In genomic region chr22:47053865-47054185, GRCh38 we compare ENCODE assay signal across 14 cellular contexts.
DNase-seq lines count a peak whose midpoint lies in the region; ATAC-seq and TF ChIP-seq lines count a peak whose summit lies in the region.
"Had no signal": no experiment of that assay in that cellular context is flagged by ENCODE, and none has a peak within 500 bp of the region (broad histone marks: within the 10 kb centered on the region; RNA-seq: fewer than 3 reads in every experiment).

No MANE protein-coding gene starts in this region.

- H3K27ac Mint-ChIP-seq in Caco-2 (ENCODE audit: unreplicated experiment) (peak overlapping the region; percentile 8), endothelial cell (ENCODE audit: unreplicated experiment) (peak overlapping the region; percentile 5), nephron progenitor cell (peak overlapping the region; percentile 79)

- H3K27me3 ChIP-seq in Caco-2 (replicated peaks; ENCODE audit: control insufficient read depth, insufficient read depth, low read length), result no peaks in the 10 kb centered on the region
- H3K27me3 ChIP-seq in esophagus muscularis mucosa, result no peaks in the 10 kb centered on the region
- H3K27me3 ChIP-seq: ovary had no signal

- H3K36me3 Mint-ChIP-seq in Caco-2 (ENCODE audit: insufficient read depth, unreplicated experiment), result peaks cover 9% of the 10 kb centered on the region
- peaks cover 12% of the 10 kb centered on the region for H3K36me3 Mint-ChIP-seq in endothelial cell (ENCODE audit: low read depth, unreplicated experiment)
- no peaks in the 10 kb centered on the region for H3K36me3 Mint-ChIP-seq in nephron progenitor cell (ENCODE audit: low read depth)

- no peak for ATAC-seq in GM21381 (IDR thresholded peaks at IDR 0.05; ENCODE audit: unreplicated experiment)
- ATAC-seq: activated CD4-positive, CD25-positive, alpha-beta regulatory T cell treated with anti-CD3 and anti-CD28 coated beads, Interleukin-2, amount 50 U/mL, for 24 hours; stimulated activated naive B cell treated with anti-CD40 and anti-IgM and Interleukin-4, amounts not matched to agents 10 μg/mL and 1 μg/mL and 100 μg/mL, for 72 hours had no signal

- POLR2A ChIA-PET in Caco-2 (lab: Charles Lee), result no interaction called here

- H3K4me3 ChIP-seq in Caco-2 (ENCODE audit: low read depth, low read length), result no peak overlapping the region
- no peak overlapping the region for H3K4me3 ChIP-seq in esophagus muscularis mucosa
- H3K4me3 ChIP-seq: ovary had no signal

- H3K36me3 ChIP-seq in Caco-2 (ENCODE audit: control insufficient read depth, insufficient read depth, low read length) (no peaks in the 10 kb centered on the region), esophagus muscularis mucosa (peaks cover 0 to 13% (median 11%) of the 10 kb centered on the region in 4 donors)
- H3K36me3 ChIP-seq: ovary had no signal

- H3K9me3 Mint-ChIP-seq in Caco-2 (ENCODE audit: unreplicated experiment), result no peaks in the 10 kb centered on the region
- no peaks in the 10 kb centered on the region for H3K9me3 Mint-ChIP-seq in endothelial cell (ENCODE audit: unreplicated experiment)
- H3K9me3 Mint-ChIP-seq in nephron progenitor cell, result no peaks in the 10 kb centered on the region
- H3K9me3 Mint-ChIP-seq: central memory CD8-positive, alpha-beta T cell; stimulated activated naive B cell treated with anti-CD40 and anti-IgM and Interleukin-4, amounts not matched to agents 10 μg/mL and 1 μg/mL and 100 μg/mL, for 72 hours had no signal

- no peaks in the 10 kb centered on the region for H3K27me3 Mint-ChIP-seq in Caco-2 (ENCODE audit: insufficient read depth, unreplicated experiment)
- H3K27me3 Mint-ChIP-seq in endothelial cell (ENCODE audit: unreplicated experiment), result peaks cover 6% of the 10 kb centered on the region
- H3K27me3 Mint-ChIP-seq in nephron progenitor cell (ENCODE audit: low read depth, poor library complexity), result peaks cover 3% of the 10 kb centered on the region
- H3K27me3 Mint-ChIP-seq: central memory CD8-positive, alpha-beta T cell; stimulated activated naive B cell treated with anti-CD40 and anti-IgM and Interleukin-4, amounts not matched to agents 10 μg/mL and 1 μg/mL and 100 μg/mL, for 72 hours had no signal

- H3K4me1 ChIP-seq in Caco-2 (no peaks in the 10 kb centered on the region), esophagus muscularis mucosa (no peaks in the 10 kb centered on the region)

- TF ChIP-seq EP300 in esophagus muscularis mucosa (IDR thresholded peaks at IDR 0.05), result no peak

- 92% methylated on average over 7 of the region's 7 CpGs for WGBS in esophagus muscularis mucosa

- CTCF ChIA-PET in Caco-2 (lab: Charles Lee), result no interaction called here

- DNase-seq in Caco-2, result no peak
- peak; percentile 11 for DNase-seq in M059J (ENCODE audit: low read depth)
- DNase-seq in endothelial cell (ENCODE audit: low spot score), result no peak
- no peak for DNase-seq in nephron progenitor cell
- DNase-seq in esophagus muscularis mucosa (ENCODE audit: extremely low spot score), result no peak
- DNase-seq in DMS153 (lab: John Stamatoyannopoulos, UW), result no peak
- DNase-seq in T-helper 9 cell, result no peak
- DNase-seq: NCI-H146; ovary; stimulated activated CD4-positive, alpha-beta T cell treated with anti-CD3 and anti-CD28 coated beads, Interleukin-2, amount 100 ng/mL, for 24 hours; stimulated activated naive B cell treated with anti-CD40 and anti-IgM and Interleukin-4, amounts not matched to agents 10 μg/mL and 1 μg/mL and 100 μg/mL, for 72 hours had no signal

- TF ChIP-seq CTCF in Caco-2 (IDR thresholded peaks at IDR 0.05; ENCODE audit: insufficient read depth in 1 of 2, low read depth in 1 of 2, low read length in 1 of 2, severe bottlenecking in 1 of 2, unreplicated experiment in 1 of 2), result no peak
- TF ChIP-seq CTCF in endothelial cell (IDR thresholded peaks at IDR 0.05; ENCODE audit: unreplicated experiment), result no peak
- TF ChIP-seq CTCF in nephron progenitor cell (IDR thresholded peaks at IDR 0.05), result no peak
- TF ChIP-seq CTCF in esophagus muscularis mucosa (IDR thresholded peaks at IDR 0.05), result no peak

- no peak overlapping the region for H3K4me3 Mint-ChIP-seq in Caco-2 (ENCODE audit: unreplicated experiment)
- H3K4me3 Mint-ChIP-seq in endothelial cell (ENCODE audit: unreplicated experiment), result no peak overlapping the region
- H3K4me3 Mint-ChIP-seq in nephron progenitor cell, result peak overlapping the region; percentile 21
- H3K4me3 Mint-ChIP-seq: central memory CD8-positive, alpha-beta T cell; stimulated activated naive B cell treated with anti-CD40 and anti-IgM and Interleukin-4, amounts not matched to agents 10 μg/mL and 1 μg/mL and 100 μg/mL, for 72 hours had no signal

- TF ChIP-seq POLR2A in esophagus muscularis mucosa (IDR thresholded peaks at IDR 0.05; ENCODE audit: low read depth), result no peak

- H3K27ac ChIP-seq in esophagus muscularis mucosa (replicated peaks in 1 of 4), result no peak overlapping the region
- H3K27ac ChIP-seq: ovary had no signal

- no TSS peak for BruUV-seq in Caco-2 (replicated peaks; lab: Mats Ljungman, UMichigan)

- H3K4me1 Mint-ChIP-seq in Caco-2 (ENCODE audit: low read depth, unreplicated experiment), result no peaks in the 10 kb centered on the region
- peaks cover 26% of the 10 kb centered on the region for H3K4me1 Mint-ChIP-seq in endothelial cell (ENCODE audit: unreplicated experiment)
- H3K4me1 Mint-ChIP-seq in nephron progenitor cell, result peaks cover 75% of the 10 kb centered on the region

- H3K9me3 ChIP-seq in Caco-2, result no peaks in the 10 kb centered on the region
- H3K9me3 ChIP-seq in esophagus muscularis mucosa, result no peaks in the 10 kb centered on the region
- H3K9me3 ChIP-seq: ovary had no signal

- intact Hi-C loops in Caco-2 (cut with micrococcal nuclease; ENCODE audit: unreplicated experiment), result no loop called here
- intact Hi-C loops in esophagus muscularis mucosa (cut with DNase I), result no loop called here

Comparison
In these comparisons a context has a peak if more than half of its experiments do, and no peak if none do; other contexts are left out.
1. H3K27ac Mint-ChIP-seq: peak in every context shown above with its lines; median percentile 79 in nephron progenitor cell; 8 in Caco-2; 5 in endothelial cell.